In genomic region chr13:30736461-30736860, GRCh38 we compare ENCODE assay signal across 13 cellular contexts. TPM values are rescaled to one million over a fixed set of nuclear protein-coding genes. Genes with fewer than 3 reads are reported as not detected.
A peak's percentile ranks its signal among the peaks of the same experiment; 100 is the strongest.
DNase-seq lines count a peak whose midpoint lies in the region; ATAC-seq and TF ChIP-seq lines count a peak whose summit lies in the region.
"Had no signal": no experiment of that assay in that cellular context is flagged by ENCODE, and none has a peak within 500 bp of the region (broad histone marks: within the 10 kb centered on the region; RNA-seq: fewer than 3 reads in every experiment).

No MANE protein-coding gene starts in this region.

- no peak for TF ChIP-seq EP300 in suprapubic skin (IDR thresholded peaks at IDR 0.05)

- peak overlapping the region; percentile 92 for H3K4me3 Mint-ChIP-seq in activated naive CD4-positive, alpha-beta T cell treated with anti-CD3 and anti-CD28 coated beads for 36 hours

- H3K4me1 Mint-ChIP-seq in activated naive CD4-positive, alpha-beta T cell treated with anti-CD3 and anti-CD28 coated beads for 36 hours (ENCODE audit: low read depth), result peaks cover 67% of the 10 kb centered on the region

- H3K27me3 ChIP-seq in Panc1 (ENCODE audit: control insufficient read depth, insufficient read depth, low read length) (no peaks in the 10 kb centered on the region), suprapubic skin (peaks cover 6% of the 10 kb centered on the region)
- H3K27me3 ChIP-seq in effector memory CD4-positive, alpha-beta T cell (replicated peaks; ENCODE audit: control insufficient read depth, insufficient read depth, low read length, poor library complexity, severe bottlenecking), result no peaks in the 10 kb centered on the region

- no peaks in the 10 kb centered on the region for H3K36me3 Mint-ChIP-seq in activated naive CD4-positive, alpha-beta T cell treated with anti-CD3 and anti-CD28 coated beads for 36 hours (ENCODE audit: low read depth)
- H3K36me3 Mint-ChIP-seq in activated naive CD4-positive, alpha-beta T cell treated with anti-CD3 and anti-CD28 coated beads, Interleukin-2, amount 50 U/mL, for 72 hours, result peaks cover 0 to 14% of the 10 kb centered on the region in 2 donors

- no peak for ATAC-seq in activated naive CD4-positive, alpha-beta T cell treated with anti-CD3 and anti-CD28 coated beads, Interleukin-2, amount 50 U/mL, for 72 hours
- no peak for ATAC-seq in Panc1
- ATAC-seq in GM21825 (IDR thresholded peaks at IDR 0.05; ENCODE audit: unreplicated experiment), result no peak
- ATAC-seq in HG03520 (IDR thresholded peaks at IDR 0.05; ENCODE audit: unreplicated experiment), result no peak

- in situ Hi-C loops in Panc1 (cut with HindIII; ENCODE audit: low pct_unique_long_range_greater_than_20kb, low sequenced_read_pairs), result no loop called here

- CTCF ChIA-PET in activated naive CD4-positive, alpha-beta T cell treated with anti-CD3 and anti-CD28 coated beads for 36 hours (lab: Charles Lee), result interaction anchor here (1.3 to 1.4 kb wide), 2 partner anchors 58 to 308 kb away, joined by 3 read pairs; no protein-coding TSS in a partner anchor
- CTCF ChIA-PET in Panc1 (lab: Charles Lee), result no interaction called here

- peak overlapping the region; percentile 91 for H3K27ac ChIP-seq in Panc1 (ENCODE audit: low read length)
- H3K27ac ChIP-seq in effector memory CD4-positive, alpha-beta T cell (ENCODE audit: insufficient read depth, low read length, poor library complexity, severe bottlenecking), result peak overlapping the region; percentile 64
- H3K27ac ChIP-seq in suprapubic skin, result no peak overlapping the region

- H3K27me3 Mint-ChIP-seq in activated naive CD4-positive, alpha-beta T cell treated with anti-CD3 and anti-CD28 coated beads for 36 hours (ENCODE audit: low read depth), result peaks cover 2% of the 10 kb centered on the region

- no peak overlapping the region for H3K27ac Mint-ChIP-seq in activated naive CD4-positive, alpha-beta T cell treated with anti-CD3 and anti-CD28 coated beads for 36 hours
- H3K27ac Mint-ChIP-seq in activated naive CD4-positive, alpha-beta T cell treated with anti-CD3 and anti-CD28 coated beads, Interleukin-2, amount 50 U/mL, for 72 hours, result no peak overlapping the region

- TF ChIP-seq CTCF in Panc1 (IDR thresholded peaks at IDR 0.05), result no peak
- no peak for TF ChIP-seq CTCF in suprapubic skin (IDR thresholded peaks at IDR 0.05)

- no peak overlapping the region for H3K4me3 ChIP-seq in Panc1 (ENCODE audit: low read depth in 2 of 2, low read length in 2 of 2)
- H3K4me3 ChIP-seq in effector memory CD4-positive, alpha-beta T cell (ENCODE audit: insufficient read depth, low read depth, low read length, poor library complexity, severe bottlenecking), result peak overlapping the region; percentile 62
- H3K4me3 ChIP-seq in suprapubic skin, result peak overlapping the region; percentile 15

- no peak for TF ChIP-seq POLR2A in suprapubic skin (IDR thresholded peaks at IDR 0.05)

- H3K36me3 ChIP-seq in Panc1 (ENCODE audit: control insufficient read depth, insufficient read depth, low read length) (no peaks in the 10 kb centered on the region), suprapubic skin (no peaks in the 10 kb centered on the region)
- no peaks in the 10 kb centered on the region for H3K36me3 ChIP-seq in effector memory CD4-positive, alpha-beta T cell (ENCODE audit: control insufficient read depth, insufficient read depth, low read length)
- H3K36me3 ChIP-seq: sigmoid colon had no signal

- 35% methylated on average over 1 of the region's 1 CpG for WGBS in suprapubic skin

- H3K9me3 Mint-ChIP-seq in activated naive CD4-positive, alpha-beta T cell treated with anti-CD3 and anti-CD28 coated beads for 36 hours, result no peaks in the 10 kb centered on the region
- H3K9me3 Mint-ChIP-seq in activated naive CD4-positive, alpha-beta T cell treated with anti-CD3 and anti-CD28 coated beads, Interleukin-2, amount 50 U/mL, for 72 hours, result no peaks in the 10 kb centered on the region

- H3K9me3 ChIP-seq in Panc1 (ENCODE audit: control insufficient read depth, insufficient read depth, low read depth, low read length) (no peaks in the 10 kb centered on the region), suprapubic skin (no peaks in the 10 kb centered on the region)
- H3K9me3 ChIP-seq in effector memory CD4-positive, alpha-beta T cell (ENCODE audit: control insufficient read depth, low read length), result no peaks in the 10 kb centered on the region
- H3K9me3 ChIP-seq: sigmoid colon had no signal

- peaks cover 37% of the 10 kb centered on the region for H3K4me1 ChIP-seq in Panc1 (ENCODE audit: control insufficient read depth, insufficient read depth, low read length)
- H3K4me1 ChIP-seq in effector memory CD4-positive, alpha-beta T cell (ENCODE audit: control insufficient read depth, insufficient read depth, low read length, poor library complexity, severe bottlenecking), result peaks cover 43% of the 10 kb centered on the region
- peaks cover 6% of the 10 kb centered on the region for H3K4me1 ChIP-seq in suprapubic skin

- intact Hi-C loops in activated naive CD4-positive, alpha-beta T cell treated with anti-CD3 and anti-CD28 coated beads for 36 hours (cut with micrococcal nuclease), result no loop called here
- intact Hi-C loops in Panc1 (cut with micrococcal nuclease; ENCODE audit: unreplicated experiment), result no loop called here

- POLR2A ChIA-PET in Panc1 (lab: Charles Lee), result no interaction called here

- no peak for DNase-seq in activated naive CD4-positive, alpha-beta T cell treated with anti-CD3 and anti-CD28 coated beads for 36 hours
- no peak for DNase-seq in activated naive CD4-positive, alpha-beta T cell treated with anti-CD3 and anti-CD28 coated beads, Interleukin-2, amount 50 U/mL, for 72 hours (ENCODE audit: low spot score in 2 of 2)
- no peak for DNase-seq in Panc1 (ENCODE audit: low read depth, low spot score)
- DNase-seq in effector memory CD4-positive, alpha-beta T cell, result no peak
- no peak for DNase-seq in suprapubic skin (ENCODE audit: low spot score in 2 of 2)
- DNase-seq in NCI-H2196 (lab: John Stamatoyannopoulos, UW; ENCODE audit: unreplicated experiment), result no peak
- DNase-seq: erythroblast, MM.1S, NCI-H226, sigmoid colon, T1000 had no signal

- no TSS peak for BruUV-seq in Panc1 (replicated peaks; lab: Mats Ljungman, UMichigan)

RNA-seq across cellular contexts. Expression of gene ALOX5AP, which starts 1.1 kb away (rescaled TPM):
- 10 to 100 TPM; 21.3 to 21.7 TPM for total RNA-seq in activated naive CD4-positive, alpha-beta T cell treated with anti-CD3 and anti-CD28 coated beads for 36 hours
- total RNA-seq in activated naive CD4-positive, alpha-beta T cell treated with anti-CD3 and anti-CD28 coated beads, Interleukin-2, amount 50 U/mL, for 72 hours, result 10 to 100 TPM; 11.5 to 36.2 TPM
- 2.1 TPM for total RNA-seq in Panc1 (2021; ENCODE audit: unreplicated experiment)
- polyA plus RNA-seq in Panc1 (2012; ENCODE audit: insufficient read length), result 0.65 TPM
- total RNA-seq in suprapubic skin, result 10 to 100 TPM in 1 of 4 donors, 1 to 10 TPM in 3; 5.1 to 13.2 (median 6.7) TPM

Comparison
In these comparisons a context has a peak if more than half of its experiments do, and no peak if none do; other contexts are left out.
1. H3K4me3 ChIP-seq: peak in effector memory CD4-positive, alpha-beta T cell (single experiment) and suprapubic skin (single experiment); none in Panc1 (0 of 2).